ENCODE assay signal across 9 cellular contexts in the genomic region with DNA sequence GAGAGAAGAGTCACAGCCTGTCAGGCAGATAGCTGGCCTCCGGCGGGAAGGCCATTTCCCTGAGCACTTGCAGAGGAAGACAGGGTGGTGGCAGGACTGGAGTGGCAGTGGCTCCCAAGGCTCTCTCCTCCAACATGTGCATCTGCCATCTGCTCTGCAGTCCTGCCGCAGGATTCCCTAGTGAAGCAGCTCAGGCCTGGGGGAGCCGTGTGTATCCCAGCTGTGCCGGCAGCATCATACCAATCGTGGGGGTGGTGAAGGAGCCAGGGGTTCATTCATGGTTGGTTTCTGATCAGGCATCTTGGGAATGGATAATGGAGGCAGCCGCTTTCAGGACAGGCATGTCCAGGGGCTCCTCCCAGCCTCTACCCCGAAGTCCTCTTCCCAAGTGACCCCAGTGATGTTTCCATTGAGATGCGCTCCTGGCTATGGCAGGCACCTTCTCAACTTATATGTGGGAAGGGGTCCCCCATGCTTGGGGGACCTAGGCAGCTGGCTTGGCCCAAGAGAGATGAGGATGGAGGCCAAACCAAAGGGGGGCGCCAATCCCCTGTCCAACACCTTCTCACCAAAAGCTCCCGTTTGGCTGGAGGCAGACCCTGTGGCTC. TPM values are rescaled to one million over a fixed set of nuclear protein-coding genes. Genes with fewer than 3 reads are reported as not detected.
DNase-seq lines count a peak whose midpoint lies in the region; ATAC-seq and TF ChIP-seq lines count a peak whose summit lies in the region.
"Had no signal": no experiment of that assay in that cellular context is flagged by ENCODE, and none has a peak within 500 bp of the region (broad histone marks: within the 10 kb centered on the region; RNA-seq: fewer than 3 reads in every experiment).

No MANE protein-coding gene starts in this region.

- peaks cover 0 to 10% of the 10 kb centered on the region in 2 donors for H3K4me1 Mint-ChIP-seq in natural killer cell
- peaks cover 0 to 3% of the 10 kb centered on the region in 2 donors for H3K4me1 Mint-ChIP-seq in natural killer cell treated with Interleukin-12 subunit alpha and Interleukin-12 subunit beta and Interleukin-15 and Interleukin-18, amount 100 ng/mL, for 72 hours (ENCODE audit: low read depth in 2 of 2)
- peaks cover 7% of the 10 kb centered on the region for H3K4me1 Mint-ChIP-seq in memory B cell

- no peaks in the 10 kb centered on the region for H3K9me3 Mint-ChIP-seq in natural killer cell
- no peaks in the 10 kb centered on the region for H3K9me3 Mint-ChIP-seq in natural killer cell treated with Interleukin-12 subunit alpha and Interleukin-12 subunit beta and Interleukin-15 and Interleukin-18, amount 100 ng/mL, for 72 hours
- H3K9me3 Mint-ChIP-seq in memory B cell = no peaks in the 10 kb centered on the region
- H3K9me3 Mint-ChIP-seq: stimulated activated memory B cell treated with anti-CD40 and anti-IgM and Interleukin-4, amounts not matched to agents 10 μg/mL and 1 μg/mL and 100 μg/mL, for 72 hours had no signal

- H3K27ac Mint-ChIP-seq in natural killer cell (peak overlapping the region; percentile 57 to 67), memory B cell (peak overlapping the region; percentile 19)
- no peak overlapping the region for H3K27ac Mint-ChIP-seq in natural killer cell treated with Interleukin-12 subunit alpha and Interleukin-12 subunit beta and Interleukin-15 and Interleukin-18, amount 100 ng/mL, for 72 hours
- H3K27ac Mint-ChIP-seq: stimulated activated memory B cell treated with anti-CD40 and anti-IgM and Interleukin-4, amounts not matched to agents 10 μg/mL and 1 μg/mL and 100 μg/mL, for 72 hours had no signal

- H3K27me3 Mint-ChIP-seq in natural killer cell (ENCODE audit: low read depth in 2 of 2) (no peaks in the 10 kb centered on the region), memory B cell (no peaks in the 10 kb centered on the region)
- H3K27me3 Mint-ChIP-seq in natural killer cell treated with Interleukin-12 subunit alpha and Interleukin-12 subunit beta and Interleukin-15 and Interleukin-18, amount 100 ng/mL, for 72 hours = no peaks in the 10 kb centered on the region
- H3K27me3 Mint-ChIP-seq: stimulated activated memory B cell treated with anti-CD40 and anti-IgM and Interleukin-4, amounts not matched to agents 10 μg/mL and 1 μg/mL and 100 μg/mL, for 72 hours had no signal

- H3K4me3 Mint-ChIP-seq in natural killer cell (no peak overlapping the region), memory B cell (no peak overlapping the region)
- no peak overlapping the region for H3K4me3 Mint-ChIP-seq in natural killer cell treated with Interleukin-12 subunit alpha and Interleukin-12 subunit beta and Interleukin-15 and Interleukin-18, amount 100 ng/mL, for 72 hours
- H3K4me3 Mint-ChIP-seq: stimulated activated memory B cell treated with anti-CD40 and anti-IgM and Interleukin-4, amounts not matched to agents 10 μg/mL and 1 μg/mL and 100 μg/mL, for 72 hours had no signal

- intact Hi-C loops in natural killer cell (cut with micrococcal nuclease) = no loop called here

- no peak for ATAC-seq in natural killer cell
- ATAC-seq in natural killer cell treated with Interleukin-12 subunit alpha and Interleukin-12 subunit beta and Interleukin-15 and Interleukin-18, amount 100 ng/mL, for 72 hours = no peak
- no peak for ATAC-seq in memory B cell (ENCODE audit: low read depth)
- ATAC-seq: Panc1; stimulated activated memory B cell treated with anti-CD40 and anti-IgM and Interleukin-4, amounts not matched to agents 10 μg/mL and 1 μg/mL and 100 μg/mL, for 72 hours had no signal

- no peak overlapping the region for H3K27ac ChIP-seq in caudate nucleus (ENCODE audit: low read depth, low read length)

- no peak for TF ChIP-seq CTCF in natural killer cell (IDR thresholded peaks at IDR 0.05)

- DNase-seq in natural killer cell (no peak), memory B cell (ENCODE audit: low spot score in 2 of 2) (no peak), GDM1 (lab: John Stamatoyannopoulos, UW) (no peak), iPS-NIHi11 (ENCODE audit: low spot score) (no peak), caudate nucleus (lab: John Stamatoyannopoulos, UW) (no peak)
- DNase-seq in natural killer cell treated with Interleukin-12 subunit alpha and Interleukin-12 subunit beta and Interleukin-15 and Interleukin-18, amount 100 ng/mL, for 72 hours (ENCODE audit: low spot score) = no peak
- DNase-seq: cortex of kidney had no signal

- peaks cover 8% of the 10 kb centered on the region for H3K36me3 Mint-ChIP-seq in natural killer cell
- H3K36me3 Mint-ChIP-seq in natural killer cell treated with Interleukin-12 subunit alpha and Interleukin-12 subunit beta and Interleukin-15 and Interleukin-18, amount 100 ng/mL, for 72 hours = peaks cover 6% of the 10 kb centered on the region
- peaks cover 21% of the 10 kb centered on the region for H3K36me3 Mint-ChIP-seq in memory B cell

RNA-seq across cellular contexts. Expression of gene TAGLN, which starts 6.1 kb away (rescaled TPM):
- 10 to 100 TPM in 1 of 3 donors, 1 to 10 TPM in 2; 8.2 to 18.0 (median 8.3) TPM for total RNA-seq in natural killer cell
- total RNA-seq in natural killer cell treated with Interleukin-12 subunit alpha and Interleukin-12 subunit beta and Interleukin-15 and Interleukin-18, amount 100 ng/mL, for 72 hours = 1 to 10 TPM; 4.8 to 7.4 TPM

RNA-seq across cellular contexts. Expression of gene PCSK7, which starts 26.6 kb away (rescaled TPM):
- 100 to 1,000 TPM; 397 to 471 (median 441) TPM for total RNA-seq in natural killer cell
- total RNA-seq in natural killer cell treated with Interleukin-12 subunit alpha and Interleukin-12 subunit beta and Interleukin-15 and Interleukin-18, amount 100 ng/mL, for 72 hours = 100 to 1,000 TPM; 140 to 206 TPM

RNA-seq across cellular contexts. Expression of gene SIDT2, which starts 26.8 kb away (rescaled TPM):
- total RNA-seq in natural killer cell = 100 to 1,000 TPM in 1 of 3 donors, 10 to 100 TPM in 2; 80.0 to 111 (median 82.0) TPM
- total RNA-seq in natural killer cell treated with Interleukin-12 subunit alpha and Interleukin-12 subunit beta and Interleukin-15 and Interleukin-18, amount 100 ng/mL, for 72 hours = 10 to 100 TPM; 23.1 to 30.3 TPM

RNA-seq across cellular contexts. Expression of gene RNF214, which starts 27.2 kb away (rescaled TPM):
- total RNA-seq in natural killer cell = 10 to 100 TPM; 13.7 to 20.7 (median 17.3) TPM
- total RNA-seq in natural killer cell treated with Interleukin-12 subunit alpha and Interleukin-12 subunit beta and Interleukin-15 and Interleukin-18, amount 100 ng/mL, for 72 hours = 10 to 100 TPM; 18.9 to 21.6 TPM

Comparison
In these comparisons a context has a peak if more than half of its experiments do, and no peak if none do; other contexts are left out.
1. H3K27ac Mint-ChIP-seq: peak in natural killer cell (2 of 2) and memory B cell (single experiment); none in natural killer cell treated with Interleukin-12 subunit alpha and Interleukin-12 subunit beta and Interleukin-15 and Interleukin-18, amount 100 ng/mL, for 72 hours (0 of 2).